ENCODE assay signal across 8 cellular contexts in the genomic region with DNA sequence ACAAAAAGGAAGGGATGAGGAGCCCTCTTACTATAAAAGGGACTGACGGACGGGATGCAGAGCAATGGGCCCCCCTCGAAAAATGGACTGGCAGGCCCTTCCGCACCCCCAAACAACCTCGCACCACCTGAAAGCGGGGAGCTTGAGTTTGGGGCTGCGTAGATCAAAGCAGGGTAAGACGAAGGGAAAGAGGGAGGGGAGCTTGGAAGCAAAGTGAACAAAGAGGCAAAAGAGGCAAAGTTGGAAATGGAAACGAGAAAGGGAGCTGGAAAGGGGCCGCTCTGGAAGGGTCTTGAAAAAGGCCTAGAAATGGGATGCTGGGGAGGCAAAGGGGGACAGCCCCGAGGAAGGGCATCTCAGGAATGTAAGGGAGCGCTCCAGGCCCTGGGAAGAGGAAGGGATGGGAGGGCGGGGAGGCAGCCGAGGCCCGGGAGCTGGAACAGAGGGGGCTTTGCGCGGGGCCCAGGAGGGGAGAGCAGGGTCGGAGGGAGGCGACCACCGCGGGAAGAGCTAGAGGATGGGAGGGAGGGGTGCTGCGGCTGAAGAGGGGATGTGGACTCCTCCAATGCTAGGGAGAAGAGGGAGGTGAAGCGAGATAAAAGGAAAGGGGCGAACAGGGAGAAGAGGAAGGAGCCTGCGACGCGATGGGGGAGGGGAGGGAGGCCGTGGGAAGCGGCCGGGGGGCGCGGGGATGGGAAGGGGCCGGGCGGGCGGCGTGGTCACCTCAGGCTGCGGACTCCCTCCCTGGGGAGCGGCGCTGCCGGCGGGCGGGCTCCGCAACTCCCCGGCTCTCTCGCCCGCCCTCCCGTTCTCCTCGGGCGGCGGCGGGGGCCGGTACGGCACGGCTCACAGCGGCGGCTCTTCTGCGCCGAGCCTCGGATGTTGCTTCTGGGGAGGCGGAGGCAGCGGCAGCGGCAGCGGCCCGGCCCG. TPM values are rescaled to one million over a fixed set of nuclear protein-coding genes. Genes with fewer than 3 reads are reported as not detected.
DNase-seq lines count a peak whose midpoint lies in the region; ATAC-seq and TF ChIP-seq lines count a peak whose summit lies in the region.

No MANE protein-coding gene starts in this region.

- POLR2A ChIA-PET in BJ (lab: Charles Lee), result interaction anchor here (1.0 kb wide), 1 partner anchor 1210 kb away, joined by 4 read pairs; a partner anchor contains a TSS

- ATAC-seq in GM19025 (IDR thresholded peaks at IDR 0.05; ENCODE audit: low read depth, unreplicated experiment), result peak; percentile 10
- ATAC-seq in HG03280 (IDR thresholded peaks at IDR 0.05; ENCODE audit: unreplicated experiment), result peak; percentile 16
- peak; percentile 2 for ATAC-seq in left lung

- H3K9me3 ChIP-seq in left lung, result no peaks in the 10 kb centered on the region

- H3K27ac ChIP-seq in coronary artery, result peak overlapping the region; percentile 79 to 95
- H3K27ac ChIP-seq in left lung, result peak overlapping the region; percentile 95 to 97

- peaks cover 26% of the 10 kb centered on the region for H3K36me3 Mint-ChIP-seq in T-helper 2 cell treated with Interferon-gamma antibody and Interleukin-4, amounts not matched to agents 5 μg/mL and 100 μg/mL, for 36 hours (ENCODE audit: low read depth)

- H3K4me3 ChIP-seq in BJ (ENCODE audit: low read depth, low read length) (peak overlapping the region; percentile 64), coronary artery (peak overlapping the region; percentile 95), left lung (peak overlapping the region; percentile 77 to 93)

- peaks cover 16 to 68% of the 10 kb centered on the region in 2 donors for H3K4me1 ChIP-seq in left lung

- intact Hi-C loops in left lung (cut with DNase I), result no loop called here

- no peaks in the 10 kb centered on the region for H3K27me3 ChIP-seq in BJ (ENCODE audit: control insufficient read depth, insufficient read depth, low read length)
- no peaks in the 10 kb centered on the region for H3K27me3 ChIP-seq in left lung

- no peaks in the 10 kb centered on the region for H3K36me3 ChIP-seq in BJ (ENCODE audit: control insufficient read depth, insufficient read depth, low read length)
- H3K36me3 ChIP-seq in left lung, result no peaks in the 10 kb centered on the region

- TF ChIP-seq CTCF in BJ (IDR thresholded peaks at IDR 0.05; ENCODE audit: insufficient read depth, low read depth, low read length) (no peak), coronary artery (IDR thresholded peaks at IDR 0.05) (no peak), left lung (IDR thresholded peaks at IDR 0.05) (no peak)

- no peaks in the 10 kb centered on the region for H3K9me3 Mint-ChIP-seq in T-helper 2 cell treated with Interferon-gamma antibody and Interleukin-4, amounts not matched to agents 5 μg/mL and 100 μg/mL, for 36 hours

- no peak for DNase-seq in BJ (ENCODE audit: low read depth)
- no peak for DNase-seq in T-helper 2 cell treated with Interferon-gamma antibody and Interleukin-4, amounts not matched to agents 5 μg/mL and 100 μg/mL, for 36 hours (ENCODE audit: low spot score)
- DNase-seq in coronary artery (ENCODE audit: low spot score), result peak; percentile 74
- DNase-seq in left lung, result peak; percentile 48 to 82
- DNase-seq in stimulated activated CD4-positive, alpha-beta T cell treated with anti-CD3 and anti-CD28 coated beads, Interleukin-4, amount 100 ng/mL, for 4 hours, result peak; percentile 7 to 31
- no peak for DNase-seq in NCI-H446 (lab: John Stamatoyannopoulos, UW)

- peak overlapping the region; percentile 99 for H3K27ac Mint-ChIP-seq in T-helper 2 cell treated with Interferon-gamma antibody and Interleukin-4, amounts not matched to agents 5 μg/mL and 100 μg/mL, for 36 hours

- H3K27me3 Mint-ChIP-seq in T-helper 2 cell treated with Interferon-gamma antibody and Interleukin-4, amounts not matched to agents 5 μg/mL and 100 μg/mL, for 36 hours (ENCODE audit: low read depth), result no peaks in the 10 kb centered on the region

- CTCF ChIA-PET in BJ (lab: Yijun Ruan, JAX), result interaction anchor here (1.0 to 1.7 kb wide), 2 partner anchors 16 to 52 kb away, joined by 3 to 5 read pairs; no protein-coding TSS in a partner anchor

- peaks cover 63% of the 10 kb centered on the region for H3K4me1 Mint-ChIP-seq in T-helper 2 cell treated with Interferon-gamma antibody and Interleukin-4, amounts not matched to agents 5 μg/mL and 100 μg/mL, for 36 hours (ENCODE audit: low read depth)

- peak overlapping the region; percentile 95 for H3K4me3 Mint-ChIP-seq in T-helper 2 cell treated with Interferon-gamma antibody and Interleukin-4, amounts not matched to agents 5 μg/mL and 100 μg/mL, for 36 hours

RNA-seq across cellular contexts. Expression of a gene that starts 0.6 kb away (rescaled TPM):
- 27.9 and 34.7 TPM in 2 replicates for polyA plus RNA-seq in BJ (2011; rRNA removed)
- 17.6 and 20.9 TPM in 2 replicates for polyA minus RNA-seq in BJ (2011; rRNA and poly(A)+ RNA removed)
- 100 to 1,000 TPM; 164 to 216 TPM for total RNA-seq in left lung

RNA-seq across cellular contexts. Expression of a gene that starts 54.3 kb away (rescaled TPM):
- polyA plus RNA-seq in BJ (2011; rRNA removed), result 8.8 and 20.8 TPM in 2 replicates
- polyA minus RNA-seq in BJ (2011; rRNA and poly(A)+ RNA removed), result 1.8 and 2.8 TPM in 2 replicates
- 10 to 100 TPM; 29.9 to 32.5 TPM for total RNA-seq in left lung

Comparison
In these comparisons a context has a peak if more than half of its experiments do, and no peak if none do; other contexts are left out.
1. DNase-seq: peak in coronary artery (single experiment), left lung (2 of 2) and stimulated activated CD4-positive, alpha-beta T cell treated with anti-CD3 and anti-CD28 coated beads, Interleukin-4, amount 100 ng/mL, for 4 hours (2 of 2); none in BJ (single experiment), T-helper 2 cell treated with Interferon-gamma antibody and Interleukin-4, amounts not matched to agents 5 μg/mL and 100 μg/mL, for 36 hours (single experiment) and NCI-H446 (0 of 2).
2. Peak in every context shown above with its lines, with median percentiles within 50 percentile points of each other: H3K4me3 ChIP-seq and ATAC-seq.